Comparison of ENCODE assay signal across 11 cellular contexts in genomic region chr14:92724516-92725340, GRCh38. TPM values are rescaled to one million over a fixed set of nuclear protein-coding genes. Genes with fewer than 3 reads are reported as not detected.
DNase-seq lines count a peak whose midpoint lies in the region; ATAC-seq, FAIRE-seq and TF ChIP-seq lines count a peak whose summit lies in the region.
"Had no signal": no experiment of that assay in that cellular context is flagged by ENCODE, and none has a peak within 500 bp of the region (broad histone marks: within the 10 kb centered on the region; RNA-seq: fewer than 3 reads in every experiment).

No MANE protein-coding gene starts in this region.

- no peak for TF ChIP-seq POLR2A in GM12891 (IDR thresholded peaks at IDR 0.05; ENCODE audit: low read depth, low read length)
- TF ChIP-seq POLR2A in adrenal gland (IDR thresholded peaks at IDR 0.05), result no peak

- WGBS in adrenal gland, 4 donors, result 75 to 94% (median 87%) methylated on average over 5 to 14 of the region's 14 CpGs
- 31 to 56% (median 41%) methylated on average over 14 of the region's 14 CpGs for whole genome bisulfite sequencing in psoas muscle, 3 donors

- H3K36me3 ChIP-seq in adrenal gland (replicated peaks in 1 of 2), result no peaks in the 10 kb centered on the region
- H3K36me3 ChIP-seq in left lung, result peaks cover 0 to 7% of the 10 kb centered on the region in 2 donors
- peaks cover 0 to 2% of the 10 kb centered on the region in 2 donors for H3K36me3 ChIP-seq in psoas muscle (ENCODE audit: insufficient read depth in 1 of 2, low read depth in 1 of 2)

- peak overlapping the region in 2 of 5 donors; percentile 20 to 71 for H3K27ac ChIP-seq in adrenal gland
- peak overlapping the region; percentile 76 to 78 for H3K27ac ChIP-seq in left lung
- peak overlapping the region; percentile 63 for H3K27ac ChIP-seq in psoas muscle

- ATAC-seq in left lung (peak; percentile 56), psoas muscle (peak; percentile 63 to 75 (median 68)), HG02763 (IDR thresholded peaks at IDR 0.05; ENCODE audit: unreplicated experiment) (no peak), HG03139 (IDR thresholded peaks at IDR 0.05; ENCODE audit: unreplicated experiment) (no peak), HG02759 (IDR thresholded peaks at IDR 0.05; ENCODE audit: unreplicated experiment) (no peak)
- ATAC-seq: activated T-helper 17 cell treated with anti-CD3 and anti-CD28 coated beads, Interleukin-2, amount 50 U/mL, for 72 hours had no signal

- no peak overlapping the region for H3K4me3 ChIP-seq in adrenal gland
- H3K4me3 ChIP-seq in left lung, result no peak overlapping the region
- peak overlapping the region; percentile 32 for H3K4me3 ChIP-seq in psoas muscle

- H3K4me1 ChIP-seq in adrenal gland (replicated peaks in 1 of 2) (peaks cover 0 to 14% of the 10 kb centered on the region in 2 donors), left lung (peaks cover 25 to 70% of the 10 kb centered on the region in 2 donors), psoas muscle (peaks cover 8% of the 10 kb centered on the region)

- intact Hi-C loops in adrenal gland (cut with DNase I) (loop anchor here in 1 of 2 donors (5.0 kb wide), 1 partner anchor 58 kb away; no protein-coding TSS in a partner anchor), left lung (cut with DNase I) (no loop called here), psoas muscle (cut with DNase I) (no loop called here)

- DNase-seq in GM12891 (ENCODE audit: insufficient read length, low spot score), result no peak
- peak in 4 of 7 donors; percentile 32 to 64 (median 46) for DNase-seq in adrenal gland
- DNase-seq in left lung, result peak in 1 of 2 donors; percentile 75
- DNase-seq in psoas muscle, result no peak
- no peak for DNase-seq in DMS53 treated with DMSO at 0.1 percent for 48 hours (lab: John Stamatoyannopoulos, UW; ENCODE audit: unreplicated experiment)
- DNase-seq: activated CD4-positive, CD25-positive, alpha-beta regulatory T cell treated with anti-CD3 and anti-CD28 coated beads, Interleukin-2, amount 50 U/mL, for 72 hours; GDM1 had no signal

- no peaks in the 10 kb centered on the region for H3K27me3 ChIP-seq in adrenal gland
- H3K27me3 ChIP-seq in left lung, result no peaks in the 10 kb centered on the region
- no peaks in the 10 kb centered on the region for H3K27me3 ChIP-seq in psoas muscle (ENCODE audit: insufficient read depth in 3 of 3, low read length in 2 of 3)

- no peak for TF ChIP-seq CTCF in adrenal gland (IDR thresholded peaks at IDR 0.05)
- TF ChIP-seq CTCF in left lung (IDR thresholded peaks at IDR 0.05), result no peak
- no peak for TF ChIP-seq CTCF in psoas muscle (IDR thresholded peaks at IDR 0.05)

- H3K9me3 ChIP-seq in adrenal gland (replicated peaks in 1 of 3), result no peaks in the 10 kb centered on the region
- H3K9me3 ChIP-seq in left lung, result no peaks in the 10 kb centered on the region
- H3K9me3 ChIP-seq in psoas muscle, result no peaks in the 10 kb centered on the region

- peak; percentile 9 for FAIRE-seq in GM12891 (lab: Jason Lieb, UNC)

TF ChIP-seq in GM12891, 5 proteins besides CTCF, POLR2A, EP300 and RAD21:
- TF ChIP-seq PAX5 (IDR thresholded peaks at IDR 0.05; ENCODE audit: insufficient read depth, low read length, severe bottlenecking) (no peak), POU2F2 (IDR thresholded peaks at IDR 0.05; ENCODE audit: low read depth, low read length) (no peak), TAF1 (IDR thresholded peaks at IDR 0.05; ENCODE audit: low read depth, low read length) (no peak), SPI1 (IDR thresholded peaks at IDR 0.05; ENCODE audit: low read depth, low read length) (no peak), POLR2AphosphoS5 (IDR thresholded peaks at IDR 0.05; ENCODE audit: low read depth, low read length) (no peak)
TF ChIP-seq in GM12891: peak in this region for 0.

RNA-seq across cellular contexts. Expression of gene LGMN, which starts 23.7 kb away (rescaled TPM):
- 95.1 TPM for polyA plus RNA-seq in GM12891 (2012; ENCODE audit: low read depth, missing spikeins)
- total RNA-seq in adrenal gland (100 to 1,000 TPM in 7 of 8 donors, 10 to 100 TPM in 1; 84.5 to 153 (median 125) TPM), left lung (100 to 1,000 TPM; 247 to 251 TPM), psoas muscle (10 to 100 TPM; 37.4 to 56.8 (median 55.5) TPM)
- polyA plus RNA-seq in adrenal gland (10 to 100 TPM; 66.6 to 93.4 (median 81.8) TPM), psoas muscle (10 to 100 TPM; 27.2 to 49.3 (median 37.1) TPM)

Comparison
In these comparisons a context has a peak if more than half of its experiments do, and no peak if none do; other contexts are left out.
1. DNase-seq: peak in adrenal gland (4 of 7); none in GM12891 (single experiment), psoas muscle (0 of 2) and DMS53 treated with DMSO at 0.1 percent for 48 hours (single experiment).
2. ATAC-seq: peak in left lung (single experiment) and psoas muscle (4 of 4); none in HG02763 (single experiment), HG03139 (single experiment) and HG02759 (single experiment).